ENCODE assay signal across 8 cellular contexts in genomic region chr1:9676128-9676527, GRCh38. TPM values are rescaled to one million over a fixed set of nuclear protein-coding genes. Genes with fewer than 3 reads are reported as not detected.
DNase-seq lines count a peak whose midpoint lies in the region; ATAC-seq and TF ChIP-seq lines count a peak whose summit lies in the region.
"Not testable (repeated sequence)": the region's sequence is repeated elsewhere in the genome, so short reads cannot be mapped to it uniquely, and the experiment has no call there.

No MANE protein-coding gene starts in this region.

- CTCF ChIA-PET in CD4-positive, alpha-beta T cell (lab: Charles Lee): interaction anchor here (1.1 kb wide), 1 partner anchor 49 kb away, joined by 5 read pairs; no protein-coding TSS in a partner anchor

- not testable (repeated sequence) for H3K9me3 Mint-ChIP-seq in CD4-positive, alpha-beta T cell; IgD-negative memory B cell; activated CD4-positive, alpha-beta T cell treated with anti-CD3 and anti-CD28 coated beads, Interleukin-2, amount 10 ng/mL, durations not matched to agents 24 days and 14 days; activated T-cell treated with anti-CD3 and anti-CD28 coated beads, Interleukin-2, amount 50 U/mL, for 24 hours; activated naive CD4-positive, alpha-beta T cell treated with anti-CD3 and anti-CD28 coated beads, Interleukin-2, amount 50 U/mL, for 24 hours; dendritic cell treated with granulocyte-macrophage colony-stimulating factor and Interleukin-4, amounts not matched to agents 40 ng/mL and 50 ng/mL, for 4 days; naive thymus-derived CD8-positive, alpha-beta T cell; stimulated activated naive B cell treated with anti-CD40 and anti-IgM and Interleukin-4, amounts not matched to agents 10 μg/mL and 1 μg/mL and 100 μg/mL, for 72 hours

- ATAC-seq in CD4-positive, alpha-beta T cell (ENCODE audit: poor library complexity); naive thymus-derived CD8-positive, alpha-beta T cell; stimulated activated naive B cell treated with anti-CD40 and anti-IgM and Interleukin-4, amounts not matched to agents 10 μg/mL and 1 μg/mL and 100 μg/mL, for 72 hours (replicated peaks): not testable (repeated sequence)

- peaks cover 79% of the 10 kb centered on the region for H3K36me3 Mint-ChIP-seq in CD4-positive, alpha-beta T cell (ENCODE audit: low read depth)
- H3K36me3 Mint-ChIP-seq in IgD-negative memory B cell: not testable (repeated sequence)
- peaks cover 61% of the 10 kb centered on the region for H3K36me3 Mint-ChIP-seq in activated CD4-positive, alpha-beta T cell treated with anti-CD3 and anti-CD28 coated beads, Interleukin-2, amount 10 ng/mL, durations not matched to agents 24 days and 14 days (ENCODE audit: low read depth)
- H3K36me3 Mint-ChIP-seq in activated T-cell treated with anti-CD3 and anti-CD28 coated beads, Interleukin-2, amount 50 U/mL, for 24 hours (ENCODE audit: low read depth): peaks cover 83% of the 10 kb centered on the region
- peaks cover 14% of the 10 kb centered on the region for H3K36me3 Mint-ChIP-seq in activated naive CD4-positive, alpha-beta T cell treated with anti-CD3 and anti-CD28 coated beads, Interleukin-2, amount 50 U/mL, for 24 hours
- H3K36me3 Mint-ChIP-seq in dendritic cell treated with granulocyte-macrophage colony-stimulating factor and Interleukin-4, amounts not matched to agents 40 ng/mL and 50 ng/mL, for 4 days (ENCODE audit: low read depth): peaks cover 98% of the 10 kb centered on the region
- peaks cover 3 to 85% (median 10%) of the 10 kb centered on the region in 3 donors for H3K36me3 Mint-ChIP-seq in naive thymus-derived CD8-positive, alpha-beta T cell
- H3K36me3 Mint-ChIP-seq in stimulated activated naive B cell treated with anti-CD40 and anti-IgM and Interleukin-4, amounts not matched to agents 10 μg/mL and 1 μg/mL and 100 μg/mL, for 72 hours: peaks cover 51 to 62% of the 10 kb centered on the region in 2 donors

- DNase-seq in CD4-positive, alpha-beta T cell; activated CD4-positive, alpha-beta T cell treated with anti-CD3 and anti-CD28 coated beads, Interleukin-2, amount 10 ng/mL, durations not matched to agents 24 days and 14 days; activated T-cell treated with anti-CD3 and anti-CD28 coated beads, Interleukin-2, amount 50 U/mL, for 24 hours; stimulated activated naive B cell treated with anti-CD40 and anti-IgM and Interleukin-4, amounts not matched to agents 10 μg/mL and 1 μg/mL and 100 μg/mL, for 72 hours: not testable (repeated sequence)
- DNase-seq in naive thymus-derived CD8-positive, alpha-beta T cell: peak in 1 of 10 donors; percentile 18

- not testable (repeated sequence) for H3K4me3 Mint-ChIP-seq in CD4-positive, alpha-beta T cell; IgD-negative memory B cell; activated CD4-positive, alpha-beta T cell treated with anti-CD3 and anti-CD28 coated beads, Interleukin-2, amount 10 ng/mL, durations not matched to agents 24 days and 14 days; activated T-cell treated with anti-CD3 and anti-CD28 coated beads, Interleukin-2, amount 50 U/mL, for 24 hours; activated naive CD4-positive, alpha-beta T cell treated with anti-CD3 and anti-CD28 coated beads, Interleukin-2, amount 50 U/mL, for 24 hours; dendritic cell treated with granulocyte-macrophage colony-stimulating factor and Interleukin-4, amounts not matched to agents 40 ng/mL and 50 ng/mL, for 4 days
- peak overlapping the region in 9 of 10 donors; percentile 36 to 84 (median 58) for H3K4me3 Mint-ChIP-seq in naive thymus-derived CD8-positive, alpha-beta T cell
- peak overlapping the region in 1 of 2 donors; percentile 46 for H3K4me3 Mint-ChIP-seq in stimulated activated naive B cell treated with anti-CD40 and anti-IgM and Interleukin-4, amounts not matched to agents 10 μg/mL and 1 μg/mL and 100 μg/mL, for 72 hours

- H3K27me3 Mint-ChIP-seq in CD4-positive, alpha-beta T cell; IgD-negative memory B cell; activated CD4-positive, alpha-beta T cell treated with anti-CD3 and anti-CD28 coated beads, Interleukin-2, amount 10 ng/mL, durations not matched to agents 24 days and 14 days; activated T-cell treated with anti-CD3 and anti-CD28 coated beads, Interleukin-2, amount 50 U/mL, for 24 hours; activated naive CD4-positive, alpha-beta T cell treated with anti-CD3 and anti-CD28 coated beads, Interleukin-2, amount 50 U/mL, for 24 hours; dendritic cell treated with granulocyte-macrophage colony-stimulating factor and Interleukin-4, amounts not matched to agents 40 ng/mL and 50 ng/mL, for 4 days; naive thymus-derived CD8-positive, alpha-beta T cell; stimulated activated naive B cell treated with anti-CD40 and anti-IgM and Interleukin-4, amounts not matched to agents 10 μg/mL and 1 μg/mL and 100 μg/mL, for 72 hours: not testable (repeated sequence)

- peaks cover 69% of the 10 kb centered on the region for H3K4me1 Mint-ChIP-seq in CD4-positive, alpha-beta T cell (ENCODE audit: low read depth)
- H3K4me1 Mint-ChIP-seq in IgD-negative memory B cell: peaks cover 33 to 46% (median 41%) of the 10 kb centered on the region in 3 donors
- peaks cover 37% of the 10 kb centered on the region for H3K4me1 Mint-ChIP-seq in activated CD4-positive, alpha-beta T cell treated with anti-CD3 and anti-CD28 coated beads, Interleukin-2, amount 10 ng/mL, durations not matched to agents 24 days and 14 days
- peaks cover 64% of the 10 kb centered on the region for H3K4me1 Mint-ChIP-seq in activated T-cell treated with anti-CD3 and anti-CD28 coated beads, Interleukin-2, amount 50 U/mL, for 24 hours (ENCODE audit: low read depth)
- H3K4me1 Mint-ChIP-seq in activated naive CD4-positive, alpha-beta T cell treated with anti-CD3 and anti-CD28 coated beads, Interleukin-2, amount 50 U/mL, for 24 hours: peaks cover 64% of the 10 kb centered on the region
- peaks cover 58% of the 10 kb centered on the region for H3K4me1 Mint-ChIP-seq in dendritic cell treated with granulocyte-macrophage colony-stimulating factor and Interleukin-4, amounts not matched to agents 40 ng/mL and 50 ng/mL, for 4 days (ENCODE audit: low read depth)
- H3K4me1 Mint-ChIP-seq in naive thymus-derived CD8-positive, alpha-beta T cell: peaks cover 40 to 87% (median 84%) of the 10 kb centered on the region in 4 donors
- peaks cover 51 to 82% of the 10 kb centered on the region in 2 donors for H3K4me1 Mint-ChIP-seq in stimulated activated naive B cell treated with anti-CD40 and anti-IgM and Interleukin-4, amounts not matched to agents 10 μg/mL and 1 μg/mL and 100 μg/mL, for 72 hours

- not testable (repeated sequence) for TF ChIP-seq CTCF in CD4-positive, alpha-beta T cell (IDR thresholded peaks at IDR 0.05)

- H3K9me3 ChIP-seq in CD4-positive, alpha-beta T cell (ENCODE audit: control insufficient read depth, low read length): not testable (repeated sequence)

- H3K27ac ChIP-seq in CD4-positive, alpha-beta T cell (ENCODE audit: low read depth, low read length): peak overlapping the region; percentile 57

- H3K27ac Mint-ChIP-seq in CD4-positive, alpha-beta T cell: peak overlapping the region; percentile 83
- H3K27ac Mint-ChIP-seq in IgD-negative memory B cell: peak overlapping the region in 2 of 3 donors; percentile 80 to 92
- peak overlapping the region; percentile 73 for H3K27ac Mint-ChIP-seq in activated CD4-positive, alpha-beta T cell treated with anti-CD3 and anti-CD28 coated beads, Interleukin-2, amount 10 ng/mL, durations not matched to agents 24 days and 14 days
- H3K27ac Mint-ChIP-seq in activated T-cell treated with anti-CD3 and anti-CD28 coated beads, Interleukin-2, amount 50 U/mL, for 24 hours: peak overlapping the region; percentile 90
- peak overlapping the region; percentile 87 for H3K27ac Mint-ChIP-seq in activated naive CD4-positive, alpha-beta T cell treated with anti-CD3 and anti-CD28 coated beads, Interleukin-2, amount 50 U/mL, for 24 hours
- H3K27ac Mint-ChIP-seq in dendritic cell treated with granulocyte-macrophage colony-stimulating factor and Interleukin-4, amounts not matched to agents 40 ng/mL and 50 ng/mL, for 4 days: peak overlapping the region; percentile 64
- H3K27ac Mint-ChIP-seq in naive thymus-derived CD8-positive, alpha-beta T cell: peak overlapping the region; percentile 77 to 94 (median 90)
- H3K27ac Mint-ChIP-seq in stimulated activated naive B cell treated with anti-CD40 and anti-IgM and Interleukin-4, amounts not matched to agents 10 μg/mL and 1 μg/mL and 100 μg/mL, for 72 hours: peak overlapping the region; percentile 94

- POLR2A ChIA-PET in CD4-positive, alpha-beta T cell (lab: Charles Lee): interaction anchor here (1.7 to 5.2 kb wide), 3 partner anchors 9 to 48 kb away, joined by 9 to 43 read pairs (median 10); partner anchors contain the start of gene PIK3CD
- POLR2A ChIA-PET in naive thymus-derived CD8-positive, alpha-beta T cell (lab: Charles Lee): interaction anchor here (0.8 to 46.7 kb wide), 7 partner anchors 9 to 49 kb away, joined by 5 to 1921 read pairs (median 8); partner anchors contain the start of gene PIK3CD

- intact Hi-C loops in CD4-positive, alpha-beta T cell (cut with DNase I, micrococcal nuclease); activated CD4-positive, alpha-beta T cell treated with anti-CD3 and anti-CD28 coated beads, Interleukin-2, amount 10 ng/mL, durations not matched to agents 24 days and 14 days (cut with micrococcal nuclease); dendritic cell treated with granulocyte-macrophage colony-stimulating factor and Interleukin-4, amounts not matched to agents 40 ng/mL and 50 ng/mL, for 4 days (cut with micrococcal nuclease): not testable (repeated sequence)

- H3K27me3 ChIP-seq in CD4-positive, alpha-beta T cell (ENCODE audit: control insufficient read depth, insufficient read depth, low read length): not testable (repeated sequence)

RNA-seq across cellular contexts. Expression of gene PIK3CD, which starts 24.6 kb away (rescaled TPM):
- 100 to 1,000 TPM; 202 to 213 TPM for total RNA-seq in CD4-positive, alpha-beta T cell
- polyA plus RNA-seq in IgD-negative memory B cell: 82.6 TPM
- total RNA-seq in activated CD4-positive, alpha-beta T cell treated with anti-CD3 and anti-CD28 coated beads, Interleukin-2, amount 10 ng/mL, durations not matched to agents 24 days and 14 days: 233 TPM in 2 replicates
- total RNA-seq in naive thymus-derived CD8-positive, alpha-beta T cell: 100 to 1,000 TPM; 334 to 343 TPM
- polyA plus RNA-seq in naive thymus-derived CD8-positive, alpha-beta T cell: 100 to 1,000 TPM in 1 of 3 donors, 10 to 100 TPM in 2; 56.8 to 166 (median 87.4) TPM
